In the genomic region with DNA sequence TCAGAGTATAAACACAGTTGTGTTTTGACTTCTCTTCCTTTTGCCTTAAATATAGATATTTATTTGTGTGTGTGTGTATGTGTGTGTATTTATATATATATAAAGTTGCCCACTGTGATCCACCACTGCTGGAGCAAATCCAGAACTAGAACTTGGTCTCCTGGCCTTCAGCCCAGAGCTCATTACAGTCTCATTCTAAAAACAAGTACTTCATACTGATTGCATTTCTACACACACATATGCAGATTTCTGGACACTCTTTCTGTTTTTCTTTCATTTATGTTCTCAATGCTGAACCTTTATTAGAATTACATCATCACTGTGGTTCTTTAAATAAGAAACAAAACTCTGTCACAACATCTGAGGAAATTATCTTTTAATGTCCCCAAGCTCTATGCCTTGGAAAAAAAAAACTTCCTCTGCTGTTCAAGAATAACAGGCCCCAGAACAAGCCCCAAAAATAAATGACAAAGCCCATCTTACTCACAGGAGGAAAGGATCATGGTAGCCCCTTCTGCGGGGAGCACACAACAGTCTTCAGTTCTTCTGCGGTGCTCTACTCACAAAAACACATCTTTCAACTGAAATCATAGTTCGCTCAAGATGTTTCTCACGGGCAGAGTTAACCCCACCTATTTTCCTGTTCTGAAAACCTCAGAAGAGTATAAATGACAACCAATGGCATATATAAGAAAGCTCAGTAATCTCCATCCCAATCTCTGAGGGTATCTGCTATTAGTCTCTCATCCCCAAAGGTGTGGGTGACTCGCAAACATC, we compare ENCODE assay signal across 15 cellular contexts. TPM values are rescaled to one million over a fixed set of nuclear protein-coding genes. Genes with fewer than 3 reads are reported as not detected.
A peak's percentile ranks its signal among the peaks of the same experiment; 100 is the strongest.
DNase-seq lines count a peak whose midpoint lies in the region; ATAC-seq and TF ChIP-seq lines count a peak whose summit lies in the region.
"Had no signal": no experiment of that assay in that cellular context is flagged by ENCODE, and none has a peak within 500 bp of the region (broad histone marks: within the 10 kb centered on the region; RNA-seq: fewer than 3 reads in every experiment).

A gene (minus strand): TSS at position 583 of the 777 bp plus-strand sequence. CDS start 80 bp downstream, at position 503.

- H3K4me3 ChIP-seq in choroid plexus epithelial cell (ENCODE audit: low read depth, low read length), result no peak within 1 kb of the TSS
- no peak within 1 kb of the TSS for H3K4me3 ChIP-seq in GM23338
- H3K4me3 ChIP-seq: sigmoid colon had no signal

- no peaks in the 10 kb centered on the region; the same call in 1 of the 2 replicates for H3K4me1 ChIP-seq in GM23338 (ENCODE audit: insufficient read depth)
- H3K4me1 ChIP-seq: sigmoid colon had no signal

- no peaks in the 10 kb centered on the region for H3F3A ChIP-seq in GM23338 (replicated peaks; ENCODE audit: low read depth)

- H3K27me3 ChIP-seq in GM23338 (ENCODE audit: insufficient read depth), result no peaks in the 10 kb centered on the region
- H3K27me3 ChIP-seq: foreskin keratinocyte, sigmoid colon, transverse colon had no signal

- ATAC-seq in GM21390 (IDR thresholded peaks at IDR 0.05; ENCODE audit: unreplicated experiment) (no peak), GM23338 (no peak), HG02852 (IDR thresholded peaks at IDR 0.05; ENCODE audit: unreplicated experiment) (no peak)
- ATAC-seq: foreskin keratinocyte had no signal

- no peaks in the 10 kb centered on the region for H4K20me1 ChIP-seq in GM23338 (replicated peaks; ENCODE audit: insufficient read depth)

- peaks cover 3% of the 10 kb centered on the region; the same call in 1 of the 2 replicates for H3K36me3 ChIP-seq in GM23338 (ENCODE audit: insufficient read depth)

- no peaks in the 10 kb centered on the region for H3K9me3 Mint-ChIP-seq in activated CD4-positive, alpha-beta T cell treated with anti-CD3 and anti-CD28 coated beads, Interleukin-2, amount 10 ng/mL, durations not matched to agents 24 days and 14 days
- H3K9me3 Mint-ChIP-seq in T-helper 2 cell treated with Interferon-gamma antibody and Interleukin-4, amounts not matched to agents 5 μg/mL and 100 μg/mL, for 36 hours, result no peaks in the 10 kb centered on the region
- H3K9me3 Mint-ChIP-seq in GM23338, result peaks cover 3% of the 10 kb centered on the region; the same call in 1 of the 3 replicates
- H3K9me3 Mint-ChIP-seq: naive B cell had no signal

- H3K36me3 Mint-ChIP-seq in activated CD4-positive, alpha-beta T cell treated with anti-CD3 and anti-CD28 coated beads, Interleukin-2, amount 10 ng/mL, durations not matched to agents 24 days and 14 days (ENCODE audit: low read depth), result peaks cover 9% of the 10 kb centered on the region
- peaks cover 24% of the 10 kb centered on the region for H3K36me3 Mint-ChIP-seq in T-helper 2 cell treated with Interferon-gamma antibody and Interleukin-4, amounts not matched to agents 5 μg/mL and 100 μg/mL, for 36 hours (ENCODE audit: low read depth)
- peaks cover 19% of the 10 kb centered on the region for H3K36me3 Mint-ChIP-seq in GM23338 (ENCODE audit: low read depth)

- intact Hi-C loops in activated CD4-positive, alpha-beta T cell treated with anti-CD3 and anti-CD28 coated beads, Interleukin-2, amount 10 ng/mL, durations not matched to agents 24 days and 14 days (cut with micrococcal nuclease), result loop anchor here (5.0 to 10.0 kb wide), 2 partner anchors 411 to 698 kb away; a partner anchor contains a TSS

- no peak within 1 kb of the TSS for H3K27ac ChIP-seq in GM23338 (ENCODE audit: low read depth)
- H3K27ac ChIP-seq: foreskin keratinocyte, sigmoid colon, transverse colon had no signal

- no peak within 1 kb of the TSS for H2AFZ ChIP-seq in GM23338

- H3K9me2 ChIP-seq in GM23338 (ENCODE audit: insufficient read depth), result 0 out of 2 replicates have a peak, but pooled peaks cover 3% of the 10 kb centered on the region

- peak within 1 kb of the TSS; percentile 93 for H3K27ac Mint-ChIP-seq in activated CD4-positive, alpha-beta T cell treated with anti-CD3 and anti-CD28 coated beads, Interleukin-2, amount 10 ng/mL, durations not matched to agents 24 days and 14 days
- H3K27ac Mint-ChIP-seq in T-helper 2 cell treated with Interferon-gamma antibody and Interleukin-4, amounts not matched to agents 5 μg/mL and 100 μg/mL, for 36 hours, result peak within 1 kb of the TSS; percentile 93
- no peak within 1 kb of the TSS for H3K27ac Mint-ChIP-seq in GM23338

- H3K4me2 ChIP-seq in GM23338, result no peak within 1 kb of the TSS

- H3K4me3 Mint-ChIP-seq in activated CD4-positive, alpha-beta T cell treated with anti-CD3 and anti-CD28 coated beads, Interleukin-2, amount 10 ng/mL, durations not matched to agents 24 days and 14 days, result peak within 1 kb of the TSS; percentile 78
- H3K4me3 Mint-ChIP-seq in T-helper 2 cell treated with Interferon-gamma antibody and Interleukin-4, amounts not matched to agents 5 μg/mL and 100 μg/mL, for 36 hours, result peak within 1 kb of the TSS; percentile 87
- no peak within 1 kb of the TSS for H3K4me3 Mint-ChIP-seq in GM23338
- H3K4me3 Mint-ChIP-seq: naive B cell had no signal

- H3K79me2 ChIP-seq in GM23338 (replicated peaks; ENCODE audit: insufficient read depth), result no peaks in the 10 kb centered on the region

- no peaks in the 10 kb centered on the region for H3K27me3 Mint-ChIP-seq in activated CD4-positive, alpha-beta T cell treated with anti-CD3 and anti-CD28 coated beads, Interleukin-2, amount 10 ng/mL, durations not matched to agents 24 days and 14 days
- H3K27me3 Mint-ChIP-seq in T-helper 2 cell treated with Interferon-gamma antibody and Interleukin-4, amounts not matched to agents 5 μg/mL and 100 μg/mL, for 36 hours (ENCODE audit: low read depth), result no peaks in the 10 kb centered on the region
- H3K27me3 Mint-ChIP-seq in GM23338 (ENCODE audit: insufficient read depth, low read depth, poor library complexity), result peaks cover 6% of the 10 kb centered on the region
- H3K27me3 Mint-ChIP-seq: naive B cell had no signal

- no peak for TF ChIP-seq CTCF in choroid plexus epithelial cell (conservative IDR thresholded peaks at IDR 0.05; ENCODE audit: low read depth, low read length)
- no peak for TF ChIP-seq CTCF in GM23338 (conservative IDR thresholded peaks at IDR 0.05; ENCODE audit: low read depth in 2 of 2)

- H3K4me1 Mint-ChIP-seq in activated CD4-positive, alpha-beta T cell treated with anti-CD3 and anti-CD28 coated beads, Interleukin-2, amount 10 ng/mL, durations not matched to agents 24 days and 14 days, result peaks cover 78% of the 10 kb centered on the region
- H3K4me1 Mint-ChIP-seq in T-helper 2 cell treated with Interferon-gamma antibody and Interleukin-4, amounts not matched to agents 5 μg/mL and 100 μg/mL, for 36 hours (ENCODE audit: low read depth), result peaks cover 74% of the 10 kb centered on the region
- peaks cover 16% of the 10 kb centered on the region for H3K4me1 Mint-ChIP-seq in GM23338

- DNase-seq in activated CD4-positive, alpha-beta T cell treated with anti-CD3 and anti-CD28 coated beads, Interleukin-2, amount 10 ng/mL, durations not matched to agents 24 days and 14 days, result peak; percentile 80
- DNase-seq in activated CD4-positive, alpha-beta T cell treated with anti-CD3 and anti-CD28 coated beads for 1 hour, result no peak
- no peak for DNase-seq in T-helper 2 cell treated with Interferon-gamma antibody and Interleukin-4, amounts not matched to agents 5 μg/mL and 100 μg/mL, for 36 hours (ENCODE audit: low spot score)
- peak; percentile 51 for DNase-seq in choroid plexus epithelial cell (ENCODE audit: low read depth)
- peak in 4 of 6 experiments; percentile 2 to 63 (median 40) for DNase-seq in stimulated activated naive CD4-positive, alpha-beta T cell (lab: John Stamatoyannopoulos, UW)
- no peak for DNase-seq in GM23338 (ENCODE audit: low spot score)
- DNase-seq: cerebellar nuclear complex, DMS79, foreskin keratinocyte, KG1, naive B cell, sigmoid colon, transverse colon had no signal

TF ChIP-seq in GM23338, 12 proteins besides CTCF, POLR2A, EP300 and RAD21 (continues in another document):
- TF ChIP-seq POLR2AphosphoS5 (IDR thresholded peaks at IDR 0.05; ENCODE audit: low read depth) (no peak), ZNF114 (CRISPR knock-in tag; IDR thresholded peaks at IDR 0.05) (no peak), JUNB (IDR thresholded peaks at IDR 0.05; ENCODE audit: unreplicated experiment) (no peak), ZNF331 (CRISPR knock-in tag; IDR thresholded peaks at IDR 0.05; ENCODE audit: low read depth) (no peak), NANOG (IDR thresholded peaks at IDR 0.05; ENCODE audit: borderline replicate concordance) (no peak), EZH2 (IDR thresholded peaks at IDR 0.05; ENCODE audit: low read depth, unreplicated experiment) (no peak)
- TF ChIP-seq, protein P1, sequence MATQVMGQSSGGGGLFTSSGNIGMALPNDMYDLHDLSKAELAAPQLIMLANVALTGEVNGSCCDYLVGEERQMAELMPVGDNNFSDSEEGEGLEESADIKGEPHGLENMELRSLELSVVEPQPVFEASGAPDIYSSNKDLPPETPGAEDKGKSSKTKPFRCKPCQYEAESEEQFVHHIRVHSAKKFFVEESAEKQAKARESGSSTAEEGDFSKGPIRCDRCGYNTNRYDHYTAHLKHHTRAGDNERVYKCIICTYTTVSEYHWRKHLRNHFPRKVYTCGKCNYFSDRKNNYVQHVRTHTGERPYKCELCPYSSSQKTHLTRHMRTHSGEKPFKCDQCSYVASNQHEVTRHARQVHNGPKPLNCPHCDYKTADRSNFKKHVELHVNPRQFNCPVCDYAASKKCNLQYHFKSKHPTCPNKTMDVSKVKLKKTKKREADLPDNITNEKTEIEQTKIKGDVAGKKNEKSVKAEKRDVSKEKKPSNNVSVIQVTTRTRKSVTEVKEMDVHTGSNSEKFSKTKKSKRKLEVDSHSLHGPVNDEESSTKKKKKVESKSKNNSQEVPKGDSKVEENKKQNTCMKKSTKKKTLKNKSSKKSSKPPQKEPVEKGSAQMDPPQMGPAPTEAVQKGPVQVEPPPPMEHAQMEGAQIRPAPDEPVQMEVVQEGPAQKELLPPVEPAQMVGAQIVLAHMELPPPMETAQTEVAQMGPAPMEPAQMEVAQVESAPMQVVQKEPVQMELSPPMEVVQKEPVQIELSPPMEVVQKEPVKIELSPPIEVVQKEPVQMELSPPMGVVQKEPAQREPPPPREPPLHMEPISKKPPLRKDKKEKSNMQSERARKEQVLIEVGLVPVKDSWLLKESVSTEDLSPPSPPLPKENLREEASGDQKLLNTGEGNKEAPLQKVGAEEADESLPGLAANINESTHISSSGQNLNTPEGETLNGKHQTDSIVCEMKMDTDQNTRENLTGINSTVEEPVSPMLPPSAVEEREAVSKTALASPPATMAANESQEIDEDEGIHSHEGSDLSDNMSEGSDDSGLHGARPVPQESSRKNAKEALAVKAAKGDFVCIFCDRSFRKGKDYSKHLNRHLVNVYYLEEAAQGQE (IDR thresholded peaks at IDR 0.05; ENCODE audit: unreplicated experiment), result no peak

RNA-seq across cellular contexts. Expression of the gene that starts here (rescaled TPM):
- 7.6 and 8.0 TPM in 2 replicates for total RNA-seq in activated CD4-positive, alpha-beta T cell treated with anti-CD3 and anti-CD28 coated beads, Interleukin-2, amount 10 ng/mL, durations not matched to agents 24 days and 14 days
- 0.14 and 0.50 TPM in 2 replicates for total RNA-seq in GM23338 (2014; rRNA removed; shearing (Covaris generic))
- 0.40 TPM in 1 of 2 replicates, not detected in the other for polyA plus RNA-seq in GM23338 (2016; fragmentation: Nextera tagmentation; extraction: Ambion mirVana)
- total RNA-seq: foreskin keratinocyte had no signal
- polyA plus RNA-seq: foreskin keratinocyte had no signal

Comparison
In these comparisons a context has a peak if more than half of its experiments do, and no peak if none do; other contexts are left out.
1. DNase-seq: peak in activated CD4-positive, alpha-beta T cell treated with anti-CD3 and anti-CD28 coated beads, Interleukin-2, amount 10 ng/mL, durations not matched to agents 24 days and 14 days (single experiment), choroid plexus epithelial cell (single experiment) and stimulated activated naive CD4-positive, alpha-beta T cell (4 of 6); none in activated CD4-positive, alpha-beta T cell treated with anti-CD3 and anti-CD28 coated beads for 1 hour (single experiment), T-helper 2 cell treated with Interferon-gamma antibody and Interleukin-4, amounts not matched to agents 5 μg/mL and 100 μg/mL, for 36 hours (single experiment) and GM23338 (single experiment).